ENCODE assay signal across 16 cellular contexts in genomic region chr13:67772807-67773453, GRCh38.
DNase-seq lines count a peak whose midpoint lies in the region; ATAC-seq and TF ChIP-seq lines count a peak whose summit lies in the region.
"Had no signal": no experiment of that assay in that cellular context is flagged by ENCODE, and none has a peak within 500 bp of the region (broad histone marks: within the 10 kb centered on the region; RNA-seq: fewer than 3 reads in every experiment).

No MANE protein-coding gene starts in this region.

- ATAC-seq in upper lobe of right lung, result peak; percentile 33
- ATAC-seq in HG03520 (IDR thresholded peaks at IDR 0.05; ENCODE audit: unreplicated experiment), result no peak
- ATAC-seq: GM12878, HCT116 had no signal

- H3K9me3 ChIP-seq in upper lobe of right lung, result no peaks in the 10 kb centered on the region
- H3K9me3 ChIP-seq: Caco-2 had no signal

- intact Hi-C loops in posterior vena cava (cut with DNase I) (no loop called here), upper lobe of right lung (cut with DNase I) (no loop called here)

- H3K4me1 ChIP-seq in upper lobe of right lung, result no peaks in the 10 kb centered on the region
- H3K4me1 ChIP-seq: Caco-2 had no signal

- H3K4me3 ChIP-seq in GM06990 (replicated peaks; ENCODE audit: low read depth, low read length) (no peak overlapping the region), upper lobe of right lung (no peak overlapping the region)
- H3K4me3 ChIP-seq: GM12878, GM23248 had no signal

- DNase-seq in activated effector memory CD4-positive, alpha-beta T cell treated with anti-CD3 and anti-CD28 coated beads, Interleukin-2, amount 50 U/mL, for 16 hours, result peak; percentile 60
- no peak for DNase-seq in activated effector memory CD4-positive, alpha-beta T cell treated with Interleukin-2 at 50 U/mL for 16 hours
- peak; percentile 1 for DNase-seq in GM06990 (ENCODE audit: extremely low read depth, insufficient read length)
- DNase-seq in posterior vena cava (ENCODE audit: low spot score), result peak; percentile 58
- peak; percentile 56 for DNase-seq in upper lobe of right lung
- no peak for DNase-seq in NCI-H82 treated with DMSO at 0.1 percent for 48 hours (lab: John Stamatoyannopoulos, UW; ENCODE audit: unreplicated experiment)
- DNase-seq: Caco-2; CD8-positive, alpha-beta memory T cell; DMS53; GF-D8; GM23248; IMR-90 had no signal

- H3K27me3 ChIP-seq in GM06990 (replicated peaks; ENCODE audit: control insufficient read depth, insufficient read depth, low read length) (no peaks in the 10 kb centered on the region), upper lobe of right lung (no peaks in the 10 kb centered on the region)

- H3K27ac ChIP-seq in upper lobe of right lung, result no peak overlapping the region
- H3K27ac ChIP-seq: 22Rv1, GM23248 had no signal

- TF ChIP-seq CTCF in GM06990 (IDR thresholded peaks at IDR 0.05; ENCODE audit: insufficient read depth, low read length, poor library complexity, severe bottlenecking) (no peak), upper lobe of right lung (IDR thresholded peaks at IDR 0.05) (no peak)

- H3K36me3 ChIP-seq in GM06990 (ENCODE audit: control insufficient read depth, insufficient read depth, low read length) (no peaks in the 10 kb centered on the region), upper lobe of right lung (no peaks in the 10 kb centered on the region)

Comparison
In these comparisons a context has a peak if more than half of its experiments do, and no peak if none do; other contexts are left out.
1. DNase-seq: peak in activated effector memory CD4-positive, alpha-beta T cell treated with anti-CD3 and anti-CD28 coated beads, Interleukin-2, amount 50 U/mL, for 16 hours (single experiment), GM06990 (single experiment), posterior vena cava (single experiment) and upper lobe of right lung (single experiment); none in activated effector memory CD4-positive, alpha-beta T cell treated with Interleukin-2 at 50 U/mL for 16 hours (single experiment) and NCI-H82 treated with DMSO at 0.1 percent for 48 hours (single experiment).